ENCODE assay signal across 10 cellular contexts in genomic region chr10:121070257-121070656, GRCh38.
DNase-seq lines count a peak whose midpoint lies in the region; ATAC-seq, FAIRE-seq and TF ChIP-seq lines count a peak whose summit lies in the region.
"Had no signal": no experiment of that assay in that cellular context is flagged by ENCODE, and none has a peak within 500 bp of the region (broad histone marks: within the 10 kb centered on the region; RNA-seq: fewer than 3 reads in every experiment).

No MANE protein-coding gene starts in this region.

- H3K27ac ChIP-seq in kidney (ENCODE audit: low read depth in 2 of 2, low read length in 2 of 2), result no peak overlapping the region
- H3K27ac ChIP-seq in spleen, result no peak overlapping the region
- H3K27ac ChIP-seq in heart left ventricle, result peak overlapping the region in 1 of 12 donors; percentile 48

- H3K9me3 ChIP-seq in kidney (ENCODE audit: control insufficient read depth in 1 of 2, low read length in 2 of 2), result no peaks in the 10 kb centered on the region
- no peaks in the 10 kb centered on the region for H3K9me3 ChIP-seq in spleen
- H3K9me3 ChIP-seq in heart left ventricle, result peaks cover 0 to 5% (median 0%) of the 10 kb centered on the region in 12 donors

- FAIRE-seq in kidney (lab: Jason Lieb, UNC), result no peak

- H3K9ac ChIP-seq in kidney (ENCODE audit: low read length in 2 of 2), result no peak overlapping the region

- TF ChIP-seq CTCF in CD14-positive monocyte (IDR thresholded peaks at IDR 0.05) (peak; percentile 64), kidney (IDR thresholded peaks at IDR 0.05; ENCODE audit: borderline replicate concordance, extremely low read depth, insufficient read depth) (peak; percentile 42), spleen (IDR thresholded peaks at IDR 0.05 in 8 of 11, conservative IDR thresholded peaks at IDR 0.05 in 3 of 11) (peak in 4 of 11 experiments; percentile 6 to 29 (median 13)), heart left ventricle (IDR thresholded peaks at IDR 0.05) (peak in 2 of 12 donors; percentile 5 to 22)

- peaks cover 0 to 2% (median 0%) of the 10 kb centered on the region in 7 donors for H3K9me3 Mint-ChIP-seq in CD14-positive monocyte
- H3K9me3 Mint-ChIP-seq in activated naive CD4-positive, alpha-beta T cell treated with anti-CD3 and anti-CD28 coated beads, Interleukin-2, amount 50 U/mL, for 72 hours, result peaks cover 4% of the 10 kb centered on the region in 2 donors

- peaks cover 0 to 5% (median 0%) of the 10 kb centered on the region in 7 donors for H3K27me3 ChIP-seq in spleen (replicated peaks in 1 of 7)
- peaks cover 0 to 15% (median 0%) of the 10 kb centered on the region in 9 donors for H3K27me3 ChIP-seq in heart left ventricle

- peak overlapping the region in 1 of 2 donors; percentile 20 for H3K4me3 Mint-ChIP-seq in CD14-positive monocyte
- H3K4me3 Mint-ChIP-seq: IgD-negative memory B cell had no signal

- H3K36me3 ChIP-seq in kidney (ENCODE audit: control insufficient read depth in 1 of 2, insufficient read depth in 2 of 2, low read length in 2 of 2) (no peaks in the 10 kb centered on the region), spleen (no peaks in the 10 kb centered on the region), heart left ventricle (no peaks in the 10 kb centered on the region)

- DNase-seq in CD14-positive monocyte (ENCODE audit: low spot score) (no peak), SKM-1 (lab: John Stamatoyannopoulos, UW; ENCODE audit: unreplicated experiment) (peak; percentile 32), kidney (no peak), retina (no peak), spleen (no peak), heart left ventricle (no peak)
- no peak for DNase-seq in activated naive CD4-positive, alpha-beta T cell treated with anti-CD3 and anti-CD28 coated beads, Interleukin-2, amount 50 U/mL, for 72 hours (ENCODE audit: low spot score in 2 of 2)
- DNase-seq: T-helper 9 cell had no signal

- intact Hi-C loops in CD14-positive monocyte (cut with micrococcal nuclease) (no loop called here), kidney (cut with DNase I) (no loop called here), spleen (cut with DNase I; ENCODE audit: low total_unique reads) (no loop called here), heart left ventricle (cut with DNase I) (no loop called here)

- no peak overlapping the region for H3K4me3 ChIP-seq in kidney (ENCODE audit: low read length in 2 of 2)
- H3K4me3 ChIP-seq in spleen, result no peak overlapping the region
- H3K4me3 ChIP-seq in heart left ventricle, result no peak overlapping the region

- H3K36me3 Mint-ChIP-seq in CD14-positive monocyte, result no peaks in the 10 kb centered on the region
- peaks cover 0 to 4% of the 10 kb centered on the region in 2 donors for H3K36me3 Mint-ChIP-seq in activated naive CD4-positive, alpha-beta T cell treated with anti-CD3 and anti-CD28 coated beads, Interleukin-2, amount 50 U/mL, for 72 hours

- H3K4me1 ChIP-seq in kidney (ENCODE audit: control insufficient read depth in 1 of 2, insufficient read depth in 1 of 2, low read depth in 1 of 2, low read length in 2 of 2) (no peaks in the 10 kb centered on the region), spleen (no peaks in the 10 kb centered on the region), heart left ventricle (no peaks in the 10 kb centered on the region)

- WGBS in spleen, 5 donors, result 57 to 69% (median 60%) methylated on average over 3 of the region's 3 CpGs
- 63 to 65% (median 64%) methylated on average over 3 of the region's 3 CpGs for WGBS in heart left ventricle, 4 donors

- no peak overlapping the region for H3K27ac Mint-ChIP-seq in CD14-positive monocyte
- H3K27ac Mint-ChIP-seq in activated naive CD4-positive, alpha-beta T cell treated with anti-CD3 and anti-CD28 coated beads, Interleukin-2, amount 50 U/mL, for 72 hours, result no peak overlapping the region
- H3K27ac Mint-ChIP-seq: IgD-negative memory B cell had no signal

- H3K4me1 Mint-ChIP-seq in CD14-positive monocyte, result peaks cover 21% of the 10 kb centered on the region
- H3K4me1 Mint-ChIP-seq: IgD-negative memory B cell had no signal

- peaks cover 0 to 16% (median 5%) of the 10 kb centered on the region in 3 donors for H3K27me3 Mint-ChIP-seq in CD14-positive monocyte (ENCODE audit: low read depth in 3 of 3)

- ATAC-seq in activated naive CD4-positive, alpha-beta T cell treated with anti-CD3 and anti-CD28 coated beads, Interleukin-2, amount 50 U/mL, for 72 hours, result no peak
- ATAC-seq in heart left ventricle, result no peak

- no peak for TF ChIP-seq EP300 in Ishikawa (IDR thresholded peaks at IDR 0.05; ENCODE audit: borderline replicate concordance)

- no peak for TF ChIP-seq POLR2A in spleen (IDR thresholded peaks at IDR 0.05)
- no peak for TF ChIP-seq POLR2A in heart left ventricle (IDR thresholded peaks at IDR 0.05)

- peak; percentile 85 for TF ChIP-seq RAD21 in Ishikawa (IDR thresholded peaks at IDR 0.05; ENCODE audit: low read depth)

TF ChIP-seq in Ishikawa, 13 proteins besides CTCF, POLR2A, EP300 and RAD21:
- TF ChIP-seq YY1 (IDR thresholded peaks at IDR 0.05; ENCODE audit: low read depth) (no peak), EGR1 (IDR thresholded peaks at IDR 0.05) (no peak), CEBPB (IDR thresholded peaks at IDR 0.05) (no peak), CREB1 (IDR thresholded peaks at IDR 0.05; ENCODE audit: low read depth) (no peak), TEAD4 (IDR thresholded peaks at IDR 0.05) (no peak)
